ENCODE assay signal across 23 cellular contexts in genomic region chr5:43213951-43214350, GRCh38. TPM values are rescaled to one million over a fixed set of nuclear protein-coding genes. Genes with fewer than 3 reads are reported as not detected.
"Had no signal": no experiment of that assay in that cellular context is flagged by ENCODE, and none has a peak within 500 bp of the region (broad histone marks: within the 10 kb centered on the region; RNA-seq: fewer than 3 reads in every experiment).

No MANE protein-coding gene starts in this region.

- H3K27ac ChIP-seq: colonic mucosa, esophagus muscularis mucosa, foreskin keratinocyte, gastroesophageal sphincter, heart right ventricle, lower lobe of right lung had no signal

- H3K4me1 ChIP-seq: colonic mucosa, esophagus muscularis mucosa, foreskin keratinocyte, gastroesophageal sphincter, heart right ventricle, left lung, lower lobe of right lung had no signal

- DNase-seq: cerebellar nuclear complex; colonic mucosa; cortex of kidney; effector memory CD4-positive, alpha-beta T cell; foreskin keratinocyte; head of caudate nucleus; heart right ventricle; hippocampal formation; left cardiac atrium; left lung; left ventricle myocardium superior; lower lobe of right lung; mesenchymal stem cell; mucosa of descending colon had no signal

- H3K4me3 Mint-ChIP-seq: dendritic cell treated with granulocyte-macrophage colony-stimulating factor and Interleukin-4, amounts not matched to agents 40 ng/mL and 50 ng/mL, for 4 days; mesothelial cell of epicardium had no signal

- H3K36me3 ChIP-seq: colonic mucosa, esophagus muscularis mucosa, gastroesophageal sphincter, heart right ventricle, left lung, lower lobe of right lung had no signal

- H3K9me3 Mint-ChIP-seq: dendritic cell treated with granulocyte-macrophage colony-stimulating factor and Interleukin-4, amounts not matched to agents 40 ng/mL and 50 ng/mL, for 4 days had no signal

- H3K9me3 ChIP-seq: colonic mucosa, esophagus muscularis mucosa, gastroesophageal sphincter, heart right ventricle, left lung, lower lobe of right lung, mucosa of descending colon had no signal

- H3K27ac Mint-ChIP-seq: dendritic cell treated with granulocyte-macrophage colony-stimulating factor and Interleukin-4, amounts not matched to agents 40 ng/mL and 50 ng/mL, for 4 days; mesothelial cell of epicardium had no signal

- FAIRE-seq: endothelial cell of umbilical vein, frontal cortex, islet of Langerhans, keratinocyte had no signal

- H3K4me3 ChIP-seq: colonic mucosa, esophagus muscularis mucosa, gastroesophageal sphincter, heart right ventricle, left lung, lower lobe of right lung, mucosa of descending colon had no signal

- ATAC-seq: foreskin keratinocyte, gastroesophageal sphincter, heart right ventricle, left cardiac atrium, left ventricle myocardium superior, mucosa of descending colon had no signal

- H3K36me3 Mint-ChIP-seq: mesothelial cell of epicardium had no signal

- H3K27me3 ChIP-seq: colonic mucosa, esophagus muscularis mucosa, gastroesophageal sphincter had no signal

RNA-seq across cellular contexts. Expression of gene NIM1K, which starts 21.9 kb away (rescaled TPM):
- total RNA-seq: lung microvascular endothelial cell had no signal
- polyA plus RNA-seq: foreskin keratinocyte had no signal
